9 cellular contexts compared by ENCODE assay signal in the genomic region with DNA sequence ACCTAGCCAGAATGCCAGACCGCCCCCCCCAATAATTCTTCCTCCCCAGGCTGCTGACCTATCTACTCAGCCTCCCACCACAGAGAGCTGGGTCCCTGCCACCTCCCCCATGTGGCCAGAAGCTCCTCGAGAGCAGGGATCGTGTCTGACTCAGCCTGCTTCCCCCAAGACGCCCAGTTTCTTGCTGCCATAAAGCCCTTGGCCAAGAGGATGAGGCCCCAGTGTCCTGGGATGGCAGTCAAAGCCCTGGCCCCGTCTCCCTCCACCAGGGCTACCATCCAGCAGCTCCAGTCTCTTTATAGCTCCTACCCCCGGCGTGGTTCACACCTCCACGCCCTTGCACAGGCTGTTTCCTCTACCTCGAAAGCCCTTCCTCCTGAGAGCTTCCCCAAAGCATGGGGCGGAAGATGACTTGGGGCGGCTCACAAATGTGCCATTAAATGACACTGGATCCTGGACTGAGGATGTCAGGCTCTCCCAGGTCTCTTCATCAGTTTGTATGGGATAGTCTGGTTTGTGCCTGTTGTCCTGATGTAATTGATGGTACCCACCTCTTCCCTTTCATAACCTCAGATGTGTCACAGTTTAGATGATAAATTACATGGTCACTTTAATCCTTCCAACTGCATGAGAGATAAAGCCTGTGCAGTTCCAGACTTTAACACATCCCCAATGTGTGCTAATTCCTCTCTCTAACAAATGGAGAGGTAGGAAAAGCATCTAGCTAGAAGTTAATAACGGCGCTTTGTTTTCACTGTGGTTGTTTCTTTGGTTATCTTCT. TPM values are rescaled to one million over a fixed set of nuclear protein-coding genes. Genes with fewer than 3 reads are reported as not detected.
A peak's percentile ranks its signal among the peaks of the same experiment; 100 is the strongest.
DNase-seq lines count a peak whose midpoint lies in the region; ATAC-seq and TF ChIP-seq lines count a peak whose summit lies in the region.
"Had no signal": no experiment of that assay in that cellular context is flagged by ENCODE, and none has a peak within 500 bp of the region (broad histone marks: within the 10 kb centered on the region; RNA-seq: fewer than 3 reads in every experiment).

No MANE protein-coding gene starts in this region.

- H3K4me1 ChIP-seq in CD8-positive, alpha-beta T cell (ENCODE audit: insufficient read depth, low read length) = peaks cover 33% of the 10 kb centered on the region
- H3K4me1 ChIP-seq in IMR-90 (ENCODE audit: control insufficient read depth, insufficient read depth, low read length) (peaks cover 36% of the 10 kb centered on the region), mucosa of descending colon (ENCODE audit: low read depth) (peaks cover 13% of the 10 kb centered on the region)

- dilution Hi-C loops in IMR-90 (cut with HindIII; ENCODE audit: low sequenced_read_pairs, unreplicated experiment) = no loop called here

- no peak overlapping the region for H4K5ac ChIP-seq in IMR-90 (ENCODE audit: low read depth, low read length)

- no peaks in the 10 kb centered on the region for H3K9me3 ChIP-seq in CD8-positive, alpha-beta T cell (ENCODE audit: low read length)
- no peaks in the 10 kb centered on the region for H3K9me3 ChIP-seq in IMR-90 (ENCODE audit: control insufficient read depth, insufficient read depth, low read length)
- no peaks in the 10 kb centered on the region for H3K9me3 ChIP-seq in mucosa of descending colon

- peak; percentile 6; the same call in 1 of the 2 replicates for TF ChIP-seq RAD21 in IMR-90 (IDR thresholded peaks at IDR 0.05; ENCODE audit: low read length)

- no peak overlapping the region for H4K8ac ChIP-seq in IMR-90 (ENCODE audit: low read depth in 2 of 2, low read length in 2 of 2)

- no peaks in the 10 kb centered on the region for H3K36me3 Mint-ChIP-seq in CD8-positive, alpha-beta T cell
- H3K36me3 Mint-ChIP-seq in activated T-helper 17 cell treated with anti-CD3 and anti-CD28 coated beads, Interleukin-2, amount 50 U/mL, for 72 hours (ENCODE audit: low read depth) = no peaks in the 10 kb centered on the region
- H3K36me3 Mint-ChIP-seq in nephron progenitor cell (ENCODE audit: low read depth) = no peaks in the 10 kb centered on the region
- H3K36me3 Mint-ChIP-seq in activated T-helper 1 cell treated with anti-CD3 and anti-CD28 coated beads, Interleukin-12 subunit alpha, Interleukin-12 subunit beta, Interleukin-2, Interleukin-4 antibody, amounts not matched to agents 30 ng/mL and 10 ng/mL and 1 ng/mL, durations not matched to agents 14 hours and 24 hours and 36 hours (ENCODE audit: low read depth) = no peaks in the 10 kb centered on the region

- H2AK9ac ChIP-seq in IMR-90 (replicated peaks; ENCODE audit: low read depth, low read length, poor library complexity) = peak overlapping the region; percentile 76

- TF ChIP-seq POLR2A in IMR-90 (IDR thresholded peaks at IDR 0.05; ENCODE audit: low read depth, low read length) = no peak

- H3K14ac ChIP-seq in IMR-90 (replicated peaks; ENCODE audit: low read depth, low read length) = no peak overlapping the region; the same call in 1 of the 2 replicates

- TF ChIP-seq CTCF in CD8-positive, alpha-beta T cell (IDR thresholded peaks at IDR 0.05) = no peak
- TF ChIP-seq CTCF in IMR-90 (conservative IDR thresholded peaks at IDR 0.05; ENCODE audit: low read depth, low read length) (no peak), mucosa of descending colon (IDR thresholded peaks at IDR 0.05) (no peak), nephron progenitor cell (IDR thresholded peaks at IDR 0.05) (no peak)

- H3K36me3 ChIP-seq in CD8-positive, alpha-beta T cell (ENCODE audit: insufficient read depth, low read length) = no peaks in the 10 kb centered on the region
- H3K36me3 ChIP-seq in IMR-90 (ENCODE audit: control insufficient read depth, insufficient read depth, low read length) = no peaks in the 10 kb centered on the region
- no peaks in the 10 kb centered on the region for H3K36me3 ChIP-seq in mucosa of descending colon (ENCODE audit: low read depth)

- H2AFZ ChIP-seq in IMR-90 (replicated peaks; ENCODE audit: low read length, poor library complexity) = peak overlapping the region; percentile 72

- CTCF ChIA-PET in CD8-positive, alpha-beta T cell (lab: Charles Lee) = interaction anchor here (0.8 kb wide), 1 partner anchor 12 kb away, joined by 3 read pairs; no protein-coding TSS in a partner anchor
- CTCF ChIA-PET in IMR-90 (lab: Yijun Ruan, JAX) = no interaction called here

- H3K9ac ChIP-seq in IMR-90 (ENCODE audit: low read depth, low read length) = no peak overlapping the region

- no TSS peak for BruUV-seq in IMR-90 (replicated peaks; lab: Mats Ljungman, UMichigan)

- no peak overlapping the region for H3K18ac ChIP-seq in IMR-90 (ENCODE audit: low read depth, low read length)

- no peak overlapping the region for H3K4ac ChIP-seq in IMR-90 (ENCODE audit: low read depth, low read length)

- H3K27me3 Mint-ChIP-seq in CD8-positive, alpha-beta T cell (ENCODE audit: low read depth) = no peaks in the 10 kb centered on the region
- peaks cover 7% of the 10 kb centered on the region for H3K27me3 Mint-ChIP-seq in activated T-helper 17 cell treated with anti-CD3 and anti-CD28 coated beads, Interleukin-2, amount 50 U/mL, for 72 hours
- no peaks in the 10 kb centered on the region for H3K27me3 Mint-ChIP-seq in nephron progenitor cell (ENCODE audit: low read depth, poor library complexity)
- H3K27me3 Mint-ChIP-seq in activated T-helper 1 cell treated with anti-CD3 and anti-CD28 coated beads, Interleukin-12 subunit alpha, Interleukin-12 subunit beta, Interleukin-2, Interleukin-4 antibody, amounts not matched to agents 30 ng/mL and 10 ng/mL and 1 ng/mL, durations not matched to agents 14 hours and 24 hours and 36 hours (ENCODE audit: insufficient read depth) = peaks cover 16% of the 10 kb centered on the region

- H3K4me1 Mint-ChIP-seq in CD8-positive, alpha-beta T cell (ENCODE audit: low read depth) = peaks cover 38% of the 10 kb centered on the region
- peaks cover 24% of the 10 kb centered on the region for H3K4me1 Mint-ChIP-seq in activated T-helper 17 cell treated with anti-CD3 and anti-CD28 coated beads, Interleukin-2, amount 50 U/mL, for 72 hours
- peaks cover 82% of the 10 kb centered on the region for H3K4me1 Mint-ChIP-seq in nephron progenitor cell
- H3K4me1 Mint-ChIP-seq in activated T-helper 1 cell treated with anti-CD3 and anti-CD28 coated beads, Interleukin-12 subunit alpha, Interleukin-12 subunit beta, Interleukin-2, Interleukin-4 antibody, amounts not matched to agents 30 ng/mL and 10 ng/mL and 1 ng/mL, durations not matched to agents 14 hours and 24 hours and 36 hours (ENCODE audit: low read depth) = peaks cover 26% of the 10 kb centered on the region

- no peak overlapping the region for H3K27ac Mint-ChIP-seq in CD8-positive, alpha-beta T cell
- H3K27ac Mint-ChIP-seq in activated T-helper 17 cell treated with anti-CD3 and anti-CD28 coated beads, Interleukin-2, amount 50 U/mL, for 72 hours = no peak overlapping the region
- no peak overlapping the region for H3K27ac Mint-ChIP-seq in nephron progenitor cell
- H3K27ac Mint-ChIP-seq in activated T-helper 1 cell treated with anti-CD3 and anti-CD28 coated beads, Interleukin-12 subunit alpha, Interleukin-12 subunit beta, Interleukin-2, Interleukin-4 antibody, amounts not matched to agents 30 ng/mL and 10 ng/mL and 1 ng/mL, durations not matched to agents 14 hours and 24 hours and 36 hours = no peak overlapping the region

- H3K79me1 ChIP-seq in IMR-90 (ENCODE audit: low read depth in 1 of 2, low read length in 2 of 2) = peaks cover 0 to 3% of the 10 kb centered on the region in 2 experiments; a peak in 1 of 4 replicates

- H3K4me3 ChIP-seq in CD8-positive, alpha-beta T cell (ENCODE audit: low read depth, low read length) = no peak overlapping the region
- H3K4me3 ChIP-seq in IMR-90 (ENCODE audit: insufficient read depth, low read depth, low read length) = no peak overlapping the region
- no peak overlapping the region for H3K4me3 ChIP-seq in mucosa of descending colon

- WGBS in IMR-90 (ENCODE audit: extremely low coverage in 2 of 2, insufficient read length in 1 of 2), 2 experiments = 55% methylated on average over 2 of the region's 13 CpGs; no CpG with 5 or more reads in 1 of the 2 experiments

- no peak overlapping the region for H4K91ac ChIP-seq in IMR-90 (ENCODE audit: insufficient read depth, low read depth, low read length)

- intact Hi-C loops in CD8-positive, alpha-beta T cell (cut with DNase I, micrococcal nuclease) = no loop called here
- intact Hi-C loops in IMR-90 (cut with micrococcal nuclease) = no loop called here
- intact Hi-C loops in mucosa of descending colon (cut with DNase I, micrococcal nuclease) = no loop called here
- intact Hi-C loops in activated T-helper 1 cell treated with anti-CD3 and anti-CD28 coated beads, Interleukin-12 subunit alpha, Interleukin-12 subunit beta, Interleukin-2, Interleukin-4 antibody, amounts not matched to agents 30 ng/mL and 10 ng/mL and 1 ng/mL, durations not matched to agents 14 hours and 24 hours and 36 hours (cut with micrococcal nuclease) = no loop called here

- no peak overlapping the region for H3K27ac ChIP-seq in CD8-positive, alpha-beta T cell (ENCODE audit: low read depth, low read length)
- no peak overlapping the region for H3K27ac ChIP-seq in IMR-90 (ENCODE audit: insufficient read depth, low read length)

- no peak overlapping the region for H2AK5ac ChIP-seq in IMR-90 (ENCODE audit: low read depth, low read length)

- H2BK20ac ChIP-seq in IMR-90 (ENCODE audit: low read depth, low read length) = no peak overlapping the region

- H3K56ac ChIP-seq in IMR-90 (ENCODE audit: extremely low read depth, insufficient read depth, low read length) = no peak overlapping the region

- H3K23ac ChIP-seq in IMR-90 (ENCODE audit: low read depth, low read length) = peak overlapping the region; percentile 44; the same call in 1 of the 2 replicates

- H2BK15ac ChIP-seq in IMR-90 (ENCODE audit: low read depth, low read length) = no peak overlapping the region

- no peak overlapping the region for H2BK120ac ChIP-seq in IMR-90 (ENCODE audit: low read depth, low read length)

- no peak overlapping the region for H2BK5ac ChIP-seq in IMR-90 (ENCODE audit: low read depth, low read length, poor library complexity, severe bottlenecking)

- in situ Hi-C loops in IMR-90 (cut with MboI; ENCODE audit: low sequenced_read_pairs) = no loop called here

- H4K20me1 ChIP-seq in IMR-90 (ENCODE audit: insufficient read depth, low read length) = peaks cover 35% of the 10 kb centered on the region

- POLR2A ChIA-PET in CD8-positive, alpha-beta T cell (lab: Charles Lee) = interaction anchor here (1.5 to 1.7 kb wide), 2 partner anchors 10 to 12 kb away, joined by 3 to 4 read pairs; no protein-coding TSS in a partner anchor
- POLR2A ChIA-PET in IMR-90 (lab: Charles Lee; ENCODE audit: unreplicated experiment) = no interaction called here

- H3K4me3 Mint-ChIP-seq in CD8-positive, alpha-beta T cell = no peak overlapping the region
- no peak overlapping the region for H3K4me3 Mint-ChIP-seq in activated T-helper 17 cell treated with anti-CD3 and anti-CD28 coated beads, Interleukin-2, amount 50 U/mL, for 72 hours
- H3K4me3 Mint-ChIP-seq in nephron progenitor cell = no peak overlapping the region
- H3K4me3 Mint-ChIP-seq in activated T-helper 1 cell treated with anti-CD3 and anti-CD28 coated beads, Interleukin-12 subunit alpha, Interleukin-12 subunit beta, Interleukin-2, Interleukin-4 antibody, amounts not matched to agents 30 ng/mL and 10 ng/mL and 1 ng/mL, durations not matched to agents 14 hours and 24 hours and 36 hours = no peak overlapping the region

- no peaks in the 10 kb centered on the region for H3K27me3 ChIP-seq in CD8-positive, alpha-beta T cell (ENCODE audit: insufficient read depth, low read length)
- no peaks in the 10 kb centered on the region for H3K27me3 ChIP-seq in IMR-90 (ENCODE audit: control insufficient read depth, insufficient read depth, low read length)

- peak in 4 of 7 experiments; percentile 28 to 64 (median 40) for DNase-seq in CD8-positive, alpha-beta T cell
- DNase-seq in IMR-90 (peak; percentile 77), mucosa of descending colon (no peak), SW 1271 (lab: John Stamatoyannopoulos, UW) (no peak), nephron progenitor cell (no peak)
- no peak for DNase-seq in activated T-helper 1 cell treated with anti-CD3 and anti-CD28 coated beads, Interleukin-12 subunit alpha, Interleukin-12 subunit beta, Interleukin-2, Interleukin-4 antibody, amounts not matched to agents 30 ng/mL and 10 ng/mL and 1 ng/mL, durations not matched to agents 14 hours and 24 hours and 36 hours (ENCODE audit: low spot score)
- DNase-seq: amniotic stem cell had no signal

- peak; percentile 86 for ATAC-seq in CD8-positive, alpha-beta T cell
- ATAC-seq in IMR-90 (ENCODE audit: low read depth) (peak; percentile 41), mucosa of descending colon (peak; percentile 37), HG03457 (IDR thresholded peaks at IDR 0.05; ENCODE audit: unreplicated experiment) (no peak)
- peak; percentile 23 for ATAC-seq in activated T-helper 17 cell treated with anti-CD3 and anti-CD28 coated beads, Interleukin-2, amount 50 U/mL, for 72 hours (replicated peaks)

- peaks cover 7% of the 10 kb centered on the region; the same call in 1 of the 2 replicates for H3K9me1 ChIP-seq in IMR-90 (ENCODE audit: insufficient read depth, low read length)

- H3K4me2 ChIP-seq in IMR-90 (ENCODE audit: low read depth, low read length) = no peak overlapping the region

- H3K9me3 Mint-ChIP-seq in CD8-positive, alpha-beta T cell = no peaks in the 10 kb centered on the region
- H3K9me3 Mint-ChIP-seq in activated T-helper 17 cell treated with anti-CD3 and anti-CD28 coated beads, Interleukin-2, amount 50 U/mL, for 72 hours = no peaks in the 10 kb centered on the region
- H3K9me3 Mint-ChIP-seq in nephron progenitor cell = no peaks in the 10 kb centered on the region
- no peaks in the 10 kb centered on the region for H3K9me3 Mint-ChIP-seq in activated T-helper 1 cell treated with anti-CD3 and anti-CD28 coated beads, Interleukin-12 subunit alpha, Interleukin-12 subunit beta, Interleukin-2, Interleukin-4 antibody, amounts not matched to agents 30 ng/mL and 10 ng/mL and 1 ng/mL, durations not matched to agents 14 hours and 24 hours and 36 hours

RNA-seq across cellular contexts. Expression of gene ADGRB2, which starts 13.1 kb away (rescaled TPM):
- total RNA-seq in CD8-positive, alpha-beta T cell = under 1 TPM; 0.25 to 0.79 TPM
- 2.2 and 2.5 TPM in 2 replicates for total RNA-seq in IMR-90 (2012; rRNA removed)
- 11.9 TPM in 2 replicates for polyA plus RNA-seq in IMR-90 (2012; rRNA removed)
- polyA plus RNA-seq in IMR-90 (2012; cell fraction: cytosol; rRNA removed) = 6.4 and 15.9 TPM in 2 replicates
- polyA plus RNA-seq in IMR-90 (2012; cell fraction: nucleus; rRNA removed; ENCODE audit: low replicate concordance) = 38.7 and 77.7 TPM in 2 replicates
- total RNA-seq in activated T-helper 17 cell treated with anti-CD3 and anti-CD28 coated beads, Interleukin-2, amount 50 U/mL, for 72 hours = 1 to 10 TPM in 1 of 2 donors, under 1 TPM in 1; 0.24 to 4.5 TPM
- 1 to 10 TPM in 1 of 3 donors, under 1 TPM in 2; 0.55 to 3.8 (median 0.65) TPM for total RNA-seq in mucosa of descending colon
- total RNA-seq in activated T-helper 1 cell treated with anti-CD3 and anti-CD28 coated beads, Interleukin-12 subunit alpha, Interleukin-12 subunit beta, Interleukin-2, Interleukin-4 antibody, amounts not matched to agents 30 ng/mL and 10 ng/mL and 1 ng/mL, durations not matched to agents 14 hours and 24 hours and 36 hours = 0.13 and 0.29 TPM in 2 replicates

RNA-seq across cellular contexts. Expression of gene COL16A1, which starts 47.2 kb away (rescaled TPM):
- under 1 TPM in 1 of 2 experiments, not detected in 1; 0.92 TPM for total RNA-seq in CD8-positive, alpha-beta T cell
- 28.6 and 34.2 TPM in 2 replicates for total RNA-seq in IMR-90 (2012; rRNA removed)
- polyA plus RNA-seq in IMR-90 (2012; rRNA removed) = 62.8 and 65.2 TPM in 2 replicates
- polyA plus RNA-seq in IMR-90 (2012; cell fraction: cytosol; rRNA removed) = 30.1 and 39.5 TPM in 2 replicates
- 228 and 260 TPM in 2 replicates for polyA plus RNA-seq in IMR-90 (2012; cell fraction: nucleus; rRNA removed; ENCODE audit: low replicate concordance)
- not detected for total RNA-seq in activated T-helper 17 cell treated with anti-CD3 and anti-CD28 coated beads, Interleukin-2, amount 50 U/mL, for 72 hours
- total RNA-seq in mucosa of descending colon = 10 to 100 TPM; 11.2 to 62.9 (median 19.3) TPM
- not detected in 2 replicates for total RNA-seq in activated T-helper 1 cell treated with anti-CD3 and anti-CD28 coated beads, Interleukin-12 subunit alpha, Interleukin-12 subunit beta, Interleukin-2, Interleukin-4 antibody, amounts not matched to agents 30 ng/mL and 10 ng/mL and 1 ng/mL, durations not matched to agents 14 hours and 24 hours and 36 hours

Comparison
In these comparisons a context has a peak if more than half of its experiments do, and no peak if none do; other contexts are left out.
1. DNase-seq: peak in CD8-positive, alpha-beta T cell (4 of 7) and IMR-90 (single experiment); none in mucosa of descending colon (0 of 3), SW 1271 (0 of 2), nephron progenitor cell (single experiment) and activated T-helper 1 cell treated with anti-CD3 and anti-CD28 coated beads, Interleukin-12 subunit alpha, Interleukin-12 subunit beta, Interleukin-2, Interleukin-4 antibody, amounts not matched to agents 30 ng/mL and 10 ng/mL and 1 ng/mL, durations not matched to agents 14 hours and 24 hours and 36 hours (single experiment).
2. RNA of gene COL16A1, which starts 47.2 kb away (total RNA-seq): 28.6 to 34.2 TPM in IMR-90 and 11.2 to 62.9 TPM in mucosa of descending colon; 0.92 TPM in CD8-positive, alpha-beta T cell, not detected in activated T-helper 1 cell treated with anti-CD3 and anti-CD28 coated beads, Interleukin-12 subunit alpha, Interleukin-12 subunit beta, Interleukin-2, Interleukin-4 antibody, amounts not matched to agents 30 ng/mL and 10 ng/mL and 1 ng/mL, durations not matched to agents 14 hours and 24 hours and 36 hours and not detected in activated T-helper 17 cell treated with anti-CD3 and anti-CD28 coated beads, Interleukin-2, amount 50 U/mL, for 72 hours; every median in the first group is over 4 times any median in the second.